8 cellular contexts compared by ENCODE assay signal in the genomic region with DNA sequence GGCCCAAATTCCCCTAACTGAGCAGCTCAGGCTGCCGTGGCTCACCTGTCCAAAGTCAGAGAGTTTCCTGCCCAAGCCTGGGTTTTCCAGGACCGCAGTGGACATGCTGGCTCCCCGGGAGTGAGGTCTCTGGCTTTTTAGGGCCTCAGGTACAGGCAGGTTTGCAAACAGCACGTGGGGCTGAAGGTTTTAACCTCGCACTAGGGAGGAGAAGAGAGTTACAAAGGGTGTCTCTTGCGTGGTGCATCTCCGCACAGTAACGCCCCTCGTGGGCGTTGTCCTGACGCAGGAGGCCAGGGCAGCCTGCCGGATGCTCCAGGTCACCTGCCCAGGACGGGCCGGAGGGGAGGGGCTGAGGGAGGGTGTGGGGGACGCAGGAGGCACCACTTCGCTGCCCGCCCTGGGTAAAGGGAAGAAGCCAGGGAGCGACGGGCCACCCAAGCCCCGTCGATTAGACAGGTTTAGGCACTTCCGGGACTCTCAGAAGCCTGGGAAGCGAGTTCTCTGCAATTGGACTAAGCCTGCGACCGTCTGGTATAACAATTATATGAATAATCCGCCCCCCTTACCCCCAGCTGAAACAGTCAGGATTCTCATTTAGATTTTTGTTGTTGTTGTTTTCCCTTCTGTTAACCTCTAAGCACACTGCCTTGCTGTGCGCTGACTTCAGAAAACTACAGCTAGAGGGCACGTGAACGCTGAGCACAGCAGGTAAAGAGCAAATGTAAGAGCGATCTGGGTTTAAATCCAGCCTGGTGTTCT. TPM values are rescaled to one million over a fixed set of nuclear protein-coding genes. Genes with fewer than 3 reads are reported as not detected.
DNase-seq lines count a peak whose midpoint lies in the region; ATAC-seq and TF ChIP-seq lines count a peak whose summit lies in the region.

PAH (minus strand) TSS at position 219 of the 762 bp plus-strand sequence; CDS start at position 105, 114 bp downstream.

- 4% methylated on average over 26 of the region's 30 CpGs for WGBS in right lobe of liver (ENCODE audit: insufficient coverage, low coverage, low lambda C conversion rate, missing lambda C conversion rate)

- peaks cover 6% of the 10 kb centered on the region for H3K4me1 Mint-ChIP-seq in activated CD4-positive, alpha-beta T cell treated with anti-CD3 and anti-CD28 coated beads, Interleukin-2, amount 10 ng/mL, durations not matched to agents 24 days and 14 days
- H3K4me1 Mint-ChIP-seq in activated T-helper 1 cell treated with anti-CD3 and anti-CD28 coated beads, Interleukin-12 subunit alpha, Interleukin-12 subunit beta, Interleukin-2, Interleukin-4 antibody, amounts not matched to agents 30 ng/mL and 10 ng/mL and 1 ng/mL, durations not matched to agents 14 hours and 24 hours and 36 hours (ENCODE audit: low read depth) = no peaks in the 10 kb centered on the region

- H3K27me3 Mint-ChIP-seq in activated CD4-positive, alpha-beta T cell treated with anti-CD3 and anti-CD28 coated beads, Interleukin-2, amount 10 ng/mL, durations not matched to agents 24 days and 14 days = peaks cover 32% of the 10 kb centered on the region
- peaks cover 26% of the 10 kb centered on the region for H3K27me3 Mint-ChIP-seq in activated T-helper 1 cell treated with anti-CD3 and anti-CD28 coated beads, Interleukin-12 subunit alpha, Interleukin-12 subunit beta, Interleukin-2, Interleukin-4 antibody, amounts not matched to agents 30 ng/mL and 10 ng/mL and 1 ng/mL, durations not matched to agents 14 hours and 24 hours and 36 hours (ENCODE audit: insufficient read depth)

- H3K36me3 Mint-ChIP-seq in activated CD4-positive, alpha-beta T cell treated with anti-CD3 and anti-CD28 coated beads, Interleukin-2, amount 10 ng/mL, durations not matched to agents 24 days and 14 days (ENCODE audit: low read depth) = no peaks in the 10 kb centered on the region
- no peaks in the 10 kb centered on the region for H3K36me3 Mint-ChIP-seq in activated T-helper 1 cell treated with anti-CD3 and anti-CD28 coated beads, Interleukin-12 subunit alpha, Interleukin-12 subunit beta, Interleukin-2, Interleukin-4 antibody, amounts not matched to agents 30 ng/mL and 10 ng/mL and 1 ng/mL, durations not matched to agents 14 hours and 24 hours and 36 hours (ENCODE audit: low read depth)

- no peaks in the 10 kb centered on the region for H3K9me3 Mint-ChIP-seq in activated CD4-positive, alpha-beta T cell treated with anti-CD3 and anti-CD28 coated beads, Interleukin-2, amount 10 ng/mL, durations not matched to agents 24 days and 14 days
- H3K9me3 Mint-ChIP-seq in activated T-helper 1 cell treated with anti-CD3 and anti-CD28 coated beads, Interleukin-12 subunit alpha, Interleukin-12 subunit beta, Interleukin-2, Interleukin-4 antibody, amounts not matched to agents 30 ng/mL and 10 ng/mL and 1 ng/mL, durations not matched to agents 14 hours and 24 hours and 36 hours = no peaks in the 10 kb centered on the region

- H3K27ac Mint-ChIP-seq in activated CD4-positive, alpha-beta T cell treated with anti-CD3 and anti-CD28 coated beads, Interleukin-2, amount 10 ng/mL, durations not matched to agents 24 days and 14 days = no peak within 1 kb of the TSS
- H3K27ac Mint-ChIP-seq in activated T-helper 1 cell treated with anti-CD3 and anti-CD28 coated beads, Interleukin-12 subunit alpha, Interleukin-12 subunit beta, Interleukin-2, Interleukin-4 antibody, amounts not matched to agents 30 ng/mL and 10 ng/mL and 1 ng/mL, durations not matched to agents 14 hours and 24 hours and 36 hours = no peak within 1 kb of the TSS

- peak within 1 kb of the TSS; percentile 38 to 81 (median 81) for H3K4me3 ChIP-seq in right lobe of liver

- H3K27ac ChIP-seq in right lobe of liver = peak within 1 kb of the TSS; percentile 88 to 99 (median 95)

- H3K27me3 ChIP-seq in right lobe of liver = no peaks in the 10 kb centered on the region

- DNase-seq in activated CD4-positive, alpha-beta T cell treated with anti-CD3 and anti-CD28 coated beads, Interleukin-2, amount 10 ng/mL, durations not matched to agents 24 days and 14 days = peak; percentile 62
- no peak for DNase-seq in activated CD4-positive, alpha-beta T cell treated with anti-CD3 and anti-CD28 coated beads, Interleukin-2, amount 50 U/mL, for 1 hour
- no peak for DNase-seq in activated T-helper 1 cell treated with anti-CD3 and anti-CD28 coated beads, Interleukin-12 subunit alpha, Interleukin-12 subunit beta, Interleukin-2, Interleukin-4 antibody, amounts not matched to agents 30 ng/mL and 10 ng/mL and 1 ng/mL, durations not matched to agents 14 hours and 24 hours and 36 hours (ENCODE audit: low spot score)
- DNase-seq in right lobe of liver (peak; percentile 92 to 98 (median 98)), midbrain (lab: John Stamatoyannopoulos, UW) (no peak), GM13976 (ENCODE audit: low spot score) (no peak), C1 segment of cervical spinal cord (lab: John Stamatoyannopoulos, UW) (no peak)

- intact Hi-C loops in activated CD4-positive, alpha-beta T cell treated with anti-CD3 and anti-CD28 coated beads, Interleukin-2, amount 10 ng/mL, durations not matched to agents 24 days and 14 days (cut with micrococcal nuclease) = no loop called here
- intact Hi-C loops in activated T-helper 1 cell treated with anti-CD3 and anti-CD28 coated beads, Interleukin-12 subunit alpha, Interleukin-12 subunit beta, Interleukin-2, Interleukin-4 antibody, amounts not matched to agents 30 ng/mL and 10 ng/mL and 1 ng/mL, durations not matched to agents 14 hours and 24 hours and 36 hours (cut with micrococcal nuclease) = no loop called here
- intact Hi-C loops in right lobe of liver (cut with DNase I) = no loop called here

- H3K4me1 ChIP-seq in right lobe of liver = peaks cover 0 to 42% (median 20%) of the 10 kb centered on the region in 4 donors

- peak; percentile 91 for TF ChIP-seq POLR2A in right lobe of liver (IDR thresholded peaks at IDR 0.05)

- TF ChIP-seq CTCF in right lobe of liver (IDR thresholded peaks at IDR 0.05) (peak in 2 of 4 donors; percentile 10 to 30), GM13976 (IDR thresholded peaks at IDR 0.05; ENCODE audit: borderline replicate concordance, control extremely low read depth, extremely low read depth, insufficient read depth, missing control alignments) (no peak)

- ATAC-seq in HG03442 (IDR thresholded peaks at IDR 0.05; ENCODE audit: unreplicated experiment) (peak; percentile 70), right lobe of liver (peak; percentile 76 to 95 (median 85))

- H3K9me3 ChIP-seq in right lobe of liver = no peaks in the 10 kb centered on the region

- peak within 1 kb of the TSS; percentile 73 for H3K4me3 Mint-ChIP-seq in activated CD4-positive, alpha-beta T cell treated with anti-CD3 and anti-CD28 coated beads, Interleukin-2, amount 10 ng/mL, durations not matched to agents 24 days and 14 days
- H3K4me3 Mint-ChIP-seq in activated T-helper 1 cell treated with anti-CD3 and anti-CD28 coated beads, Interleukin-12 subunit alpha, Interleukin-12 subunit beta, Interleukin-2, Interleukin-4 antibody, amounts not matched to agents 30 ng/mL and 10 ng/mL and 1 ng/mL, durations not matched to agents 14 hours and 24 hours and 36 hours = peak within 1 kb of the TSS; percentile 54

- in situ Hi-C loops in GM13976 (cut with MboI; ENCODE audit: low sequenced_read_pairs, unreplicated experiment) = no loop called here

- H3K36me3 ChIP-seq in right lobe of liver = peaks cover 0 to 18% (median 1%) of the 10 kb centered on the region in 4 donors

RNA-seq across cellular contexts. Expression of gene PAH, which starts in this region (rescaled TPM):
- not detected in 2 replicates for total RNA-seq in activated CD4-positive, alpha-beta T cell treated with anti-CD3 and anti-CD28 coated beads, Interleukin-2, amount 10 ng/mL, durations not matched to agents 24 days and 14 days
- total RNA-seq in activated T-helper 1 cell treated with anti-CD3 and anti-CD28 coated beads, Interleukin-12 subunit alpha, Interleukin-12 subunit beta, Interleukin-2, Interleukin-4 antibody, amounts not matched to agents 30 ng/mL and 10 ng/mL and 1 ng/mL, durations not matched to agents 14 hours and 24 hours and 36 hours = not detected in 2 replicates
- total RNA-seq in right lobe of liver = 1,000 to 10,000 TPM in 3 of 6 experiments, 100 to 1,000 TPM in 3; 873 to 2,034 (median 1,035) TPM

Comparison
In these comparisons a context has a peak if more than half of its experiments do, and no peak if none do; other contexts are left out.
1. RNA of gene PAH (total RNA-seq): 873 to 2,034 TPM in right lobe of liver; not detected in activated CD4-positive, alpha-beta T cell treated with anti-CD3 and anti-CD28 coated beads, Interleukin-2, amount 10 ng/mL, durations not matched to agents 24 days and 14 days and not detected in activated T-helper 1 cell treated with anti-CD3 and anti-CD28 coated beads, Interleukin-12 subunit alpha, Interleukin-12 subunit beta, Interleukin-2, Interleukin-4 antibody, amounts not matched to agents 30 ng/mL and 10 ng/mL and 1 ng/mL, durations not matched to agents 14 hours and 24 hours and 36 hours; every median in the first group is over 100 times any median in the second.
2. Peak in DNase-seq in activated CD4-positive, alpha-beta T cell treated with anti-CD3 and anti-CD28 coated beads, Interleukin-2, amount 10 ng/mL, durations not matched to agents 24 days and 14 days; RNA of the gene not detected or under 1 TPM.
3. DNase-seq: peak in right lobe of liver (3 of 3); none in activated CD4-positive, alpha-beta T cell treated with anti-CD3 and anti-CD28 coated beads, Interleukin-2, amount 50 U/mL, for 1 hour (single experiment), activated T-helper 1 cell treated with anti-CD3 and anti-CD28 coated beads, Interleukin-12 subunit alpha, Interleukin-12 subunit beta, Interleukin-2, Interleukin-4 antibody, amounts not matched to agents 30 ng/mL and 10 ng/mL and 1 ng/mL, durations not matched to agents 14 hours and 24 hours and 36 hours (single experiment), midbrain (single experiment), GM13976 (single experiment) and C1 segment of cervical spinal cord (0 of 14).